14 cellular contexts compared by ENCODE assay signal in the genomic region with DNA sequence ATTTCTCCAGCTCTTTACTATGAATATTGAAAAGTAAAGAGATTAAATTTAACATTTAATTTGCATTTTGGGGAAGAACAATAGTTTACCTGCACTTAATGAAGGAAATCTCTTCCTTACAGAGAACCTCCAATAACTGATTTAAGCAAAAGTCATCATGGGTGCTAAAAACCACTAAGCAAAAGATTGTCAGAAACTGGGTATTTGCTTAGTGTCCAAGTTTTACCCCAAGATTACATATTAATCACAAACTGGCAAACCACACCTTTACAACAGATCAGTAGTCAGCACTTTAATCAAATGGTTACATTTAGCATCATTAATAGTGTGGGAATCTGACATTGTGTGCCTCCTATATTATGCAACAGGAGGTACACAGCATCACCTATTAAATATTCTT. TPM values are rescaled to one million over a fixed set of nuclear protein-coding genes. Genes with fewer than 3 reads are reported as not detected.
DNase-seq lines count a peak whose midpoint lies in the region; TF ChIP-seq lines count a peak whose summit lies in the region.
"Had no signal": no experiment of that assay in that cellular context is flagged by ENCODE, and none has a peak within 500 bp of the region (broad histone marks: within the 10 kb centered on the region; RNA-seq: fewer than 3 reads in every experiment).

No MANE protein-coding gene starts in this region.

- peaks cover 12% of the 10 kb centered on the region for H3K36me3 Mint-ChIP-seq in activated naive CD4-positive, alpha-beta T cell treated with anti-CD3 and anti-CD28 coated beads, Interleukin-2, amount 10 ng/mL, durations not matched to agents 7 days and 5 days

- TF ChIP-seq CTCF in OCI-LY3 (IDR thresholded peaks at IDR 0.05; ENCODE audit: low read depth, low read length) (no peak), coronary artery (IDR thresholded peaks at IDR 0.05) (no peak), right atrium auricular region (IDR thresholded peaks at IDR 0.05) (no peak)

- no peak overlapping the region for H3K9ac ChIP-seq in OCI-LY3 (ENCODE audit: low read length)

- H3K4me3 Mint-ChIP-seq in activated naive CD4-positive, alpha-beta T cell treated with anti-CD3 and anti-CD28 coated beads, Interleukin-2, amount 10 ng/mL, durations not matched to agents 7 days and 5 days, result peak overlapping the region; percentile 84

- H3K4me3 ChIP-seq in OCI-LY3 (ENCODE audit: low read length) (no peak overlapping the region), coronary artery (peak overlapping the region; percentile 98), right atrium auricular region (no peak overlapping the region)

- no peak overlapping the region for H2AFZ ChIP-seq in OCI-LY3 (ENCODE audit: low read depth, low read length)

- H3K36me3 ChIP-seq in OCI-LY3 (replicated peaks; ENCODE audit: low read depth, low read length), result peaks cover 10% of the 10 kb centered on the region
- no peaks in the 10 kb centered on the region for H3K36me3 ChIP-seq in right atrium auricular region

- H3K27ac ChIP-seq in OCI-LY3 (ENCODE audit: low read length) (no peak overlapping the region), coronary artery (no peak overlapping the region), substantia nigra (ENCODE audit: low read depth, low read length, poor library complexity, severe bottlenecking) (no peak overlapping the region), right atrium auricular region (no peak overlapping the region)

- H3K27me3 Mint-ChIP-seq in activated naive CD4-positive, alpha-beta T cell treated with anti-CD3 and anti-CD28 coated beads, Interleukin-2, amount 10 ng/mL, durations not matched to agents 7 days and 5 days, result peaks cover 2% of the 10 kb centered on the region
- H3K27me3 Mint-ChIP-seq: stimulated activated naive B cell treated with anti-CD40 and anti-IgM and Interleukin-4, amounts not matched to agents 10 μg/mL and 1 μg/mL and 100 μg/mL, for 72 hours had no signal

- H3K4me1 ChIP-seq in OCI-LY3 (ENCODE audit: low read length), result peaks cover 22% of the 10 kb centered on the region
- H3K4me1 ChIP-seq in right atrium auricular region, result peaks cover 0 to 51% of the 10 kb centered on the region in 2 donors

- peaks cover 47% of the 10 kb centered on the region for H4K20me1 ChIP-seq in OCI-LY3 (ENCODE audit: insufficient read depth, low read length)

- peaks cover 70% of the 10 kb centered on the region for H3K79me2 ChIP-seq in OCI-LY3 (ENCODE audit: low read length)

- DNase-seq in activated naive CD4-positive, alpha-beta T cell treated with anti-CD3 and anti-CD28 coated beads, Interleukin-2, amount 10 ng/mL, durations not matched to agents 7 days and 5 days, result no peak
- DNase-seq in activated naive CD4-positive, alpha-beta T cell treated with anti-CD3 and anti-CD28 coated beads, Interleukin-2, amount 50 U/mL, for 16 hours, result no peak
- no peak for DNase-seq in coronary artery (ENCODE audit: low spot score)
- DNase-seq in renal cortical epithelial cell (ENCODE audit: low read depth), result peak; percentile 71
- no peak for DNase-seq in retina
- no peak for DNase-seq in substantia nigra (lab: John Stamatoyannopoulos, UW)
- no peak for DNase-seq in right atrium auricular region (ENCODE audit: low spot score)
- DNase-seq: activated naive CD4-positive, alpha-beta T cell treated with anti-CD3 and anti-CD28 coated beads for 36 hours; mesenchymal stem cell; NCI-H2081; NCI-H82; stimulated activated CD4-positive, alpha-beta T cell treated with anti-CD3 and anti-CD28 coated beads, Interleukin-4, amount 100 ng/mL, for 1 hour; stimulated activated naive B cell treated with anti-CD40 and anti-IgM and Interleukin-4, amounts not matched to agents 10 μg/mL and 1 μg/mL and 100 μg/mL, for 72 hours had no signal

- H3K27ac Mint-ChIP-seq in activated naive CD4-positive, alpha-beta T cell treated with anti-CD3 and anti-CD28 coated beads, Interleukin-2, amount 10 ng/mL, durations not matched to agents 7 days and 5 days, result no peak overlapping the region
- H3K27ac Mint-ChIP-seq: activated naive CD4-positive, alpha-beta T cell treated with anti-CD3 and anti-CD28 coated beads for 36 hours; stimulated activated naive B cell treated with anti-CD40 and anti-IgM and Interleukin-4, amounts not matched to agents 10 μg/mL and 1 μg/mL and 100 μg/mL, for 72 hours had no signal

- H3K27me3 ChIP-seq in OCI-LY3 (ENCODE audit: low read depth, low read length), result no peaks in the 10 kb centered on the region
- H3K27me3 ChIP-seq in right atrium auricular region, result no peaks in the 10 kb centered on the region

- no peaks in the 10 kb centered on the region for H3K9me3 Mint-ChIP-seq in activated naive CD4-positive, alpha-beta T cell treated with anti-CD3 and anti-CD28 coated beads, Interleukin-2, amount 10 ng/mL, durations not matched to agents 7 days and 5 days
- H3K9me3 Mint-ChIP-seq: activated naive CD4-positive, alpha-beta T cell treated with anti-CD3 and anti-CD28 coated beads for 36 hours; stimulated activated naive B cell treated with anti-CD40 and anti-IgM and Interleukin-4, amounts not matched to agents 10 μg/mL and 1 μg/mL and 100 μg/mL, for 72 hours had no signal

- peak overlapping the region; percentile 78; the same call in 1 of the 2 replicates for H3K4me2 ChIP-seq in OCI-LY3 (ENCODE audit: low read length)

- CTCF ChIA-PET in activated naive CD4-positive, alpha-beta T cell treated with anti-CD3 and anti-CD28 coated beads, Interleukin-2, amount 10 ng/mL, durations not matched to agents 7 days and 5 days (lab: Charles Lee), result no interaction called here

- H3K4me1 Mint-ChIP-seq in activated naive CD4-positive, alpha-beta T cell treated with anti-CD3 and anti-CD28 coated beads, Interleukin-2, amount 10 ng/mL, durations not matched to agents 7 days and 5 days, result peaks cover 46% of the 10 kb centered on the region

- H3K9me3 ChIP-seq in OCI-LY3 (ENCODE audit: insufficient read depth, low read length), result no peaks in the 10 kb centered on the region
- no peaks in the 10 kb centered on the region for H3K9me3 ChIP-seq in right atrium auricular region

RNA-seq across cellular contexts. Expression of a gene that starts 2.7 kb away (rescaled TPM):
- 29.3 and 94.3 TPM in 2 replicates for total RNA-seq in renal cortical epithelial cell
- 10 to 100 TPM; 27.7 to 48.5 TPM for total RNA-seq in right atrium auricular region
